In the genomic region with DNA sequence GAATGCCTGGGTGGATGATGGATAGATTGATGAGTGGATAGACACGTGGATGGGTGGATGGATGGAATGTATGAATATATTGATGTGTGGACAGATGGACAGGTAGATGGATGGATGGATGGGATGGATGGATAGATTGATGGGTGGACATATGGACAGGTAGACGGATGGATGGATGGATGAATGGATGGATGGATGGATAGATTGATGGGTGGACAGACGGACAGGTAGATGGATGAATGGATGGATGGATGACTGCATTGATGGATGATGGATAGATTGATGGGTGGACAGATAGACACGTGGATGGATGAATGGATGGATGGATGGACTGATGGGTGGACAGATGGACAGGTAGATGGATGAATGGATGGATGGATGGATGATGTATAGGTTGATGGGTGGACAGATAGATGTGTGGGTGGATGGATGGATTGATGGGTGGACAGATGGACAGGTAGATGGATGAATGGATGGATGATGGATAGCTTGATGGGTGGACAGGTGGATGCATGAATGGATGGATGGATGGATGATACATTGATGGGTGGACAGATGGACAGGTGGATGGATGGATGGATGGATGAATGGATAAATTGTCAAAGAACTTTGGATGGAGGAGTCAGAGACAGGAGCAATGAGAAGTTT, we compare ENCODE assay signal across 31 cellular contexts.
"Had no signal": no experiment of that assay in that cellular context is flagged by ENCODE, and none has a peak within 500 bp of the region (broad histone marks: within the 10 kb centered on the region; RNA-seq: fewer than 3 reads in every experiment).

No MANE protein-coding gene starts in this region.

- H3K4me1 ChIP-seq: adrenal gland, body of pancreas, colonic mucosa had no signal

- ATAC-seq: activated CD4-positive, alpha-beta T cell treated with anti-CD3 and anti-CD28 coated beads for 36 hours; activated CD4-positive, CD25-positive, alpha-beta regulatory T cell treated with anti-CD3 and anti-CD28 coated beads, Interleukin-2, amount 50 U/mL, for 24 hours; activated CD8-positive, alpha-beta T cell treated with anti-CD3 and anti-CD28 coated beads, Interleukin-2, amount 10 ng/mL, durations not matched to agents 7 days and 5 days; activated naive CD8-positive, alpha-beta T cell treated with anti-CD3 and anti-CD28 coated beads, Interleukin-2, amount 50 U/mL, for 24 hours; activated T-cell treated with anti-CD3 and anti-CD28 coated beads, Interleukin-2, amount 50 U/mL, for 72 hours; body of pancreas; T-helper 17 cell had no signal

- H3K9me3 ChIP-seq: adrenal gland, body of pancreas, colonic mucosa had no signal

- FAIRE-seq: endometrium, endothelial cell of umbilical vein, frontal cortex had no signal

- H3K4me3 ChIP-seq: adrenal gland, body of pancreas, cardiac muscle cell, colonic mucosa had no signal

- H3K36me3 ChIP-seq: adrenal gland, cardiac muscle cell, colonic mucosa, WERI-Rb-1 had no signal

- H3K27me3 ChIP-seq: adrenal gland, body of pancreas, cardiac muscle cell, colonic mucosa had no signal

- H3K27ac ChIP-seq: adrenal gland, body of pancreas, cardiac muscle cell, colonic mucosa, epithelial cell of prostate, WERI-Rb-1 had no signal

- DNase-seq: activated B cell treated with CpG ODN at 0.5 μM for 24 hours; activated CD4-positive, alpha-beta memory T cell treated with anti-CD3 and anti-CD28 coated beads for 36 hours; activated CD4-positive, alpha-beta T cell treated with anti-CD3 and anti-CD28 coated beads for 36 hours; activated CD4-positive, alpha-beta T cell treated with anti-CD3 and anti-CD28 coated beads, Interleukin-2, amount 10 ng/mL, durations not matched to agents 24 days and 14 days; activated CD8-positive, alpha-beta memory T cell treated with anti-CD3 and anti-CD28 coated beads, Interleukin-2, amount 50 U/mL, for 48 hours; activated CD8-positive, alpha-beta T cell treated with anti-CD3 and anti-CD28 coated beads, Interleukin-2, amount 10 ng/mL, durations not matched to agents 7 days and 5 days; activated naive CD4-positive, alpha-beta T cell treated with anti-CD3 and anti-CD28 coated beads for 36 hours; activated naive CD8-positive, alpha-beta T cell treated with anti-CD3 and anti-CD28 coated beads for 36 hours; activated naive CD8-positive, alpha-beta T cell treated with anti-CD3 and anti-CD28 coated beads, Interleukin-2, amount 50 U/mL, for 24 hours; activated T-cell treated with anti-CD3 and anti-CD28 coated beads for 4 hours; activated T-cell treated with anti-CD3 and anti-CD28 coated beads, Interleukin-2, amount 50 U/mL, for 24 hours; activated T-cell treated with anti-CD3 and anti-CD28 coated beads, Interleukin-2, amount 50 U/mL, for 72 hours; adrenal gland; amygdala; body of pancreas; central memory CD4-positive, alpha-beta T cell; cerebellar nuclear complex; colonic mucosa; effector CD8-positive, alpha-beta T cell; foreskin fibroblast; head of caudate nucleus; T-helper 1 cell; T-helper 17 cell; T1000; WERI-Rb-1 had no signal
